Comparison of ENCODE assay signal across 11 cellular contexts in genomic region chr17:65047939-65048338, GRCh38. TPM values are rescaled to one million over a fixed set of nuclear protein-coding genes. Genes with fewer than 3 reads are reported as not detected.
DNase-seq lines count a peak whose midpoint lies in the region; ATAC-seq and TF ChIP-seq lines count a peak whose summit lies in the region.
"Had no signal": no experiment of that assay in that cellular context is flagged by ENCODE, and none has a peak within 500 bp of the region (broad histone marks: within the 10 kb centered on the region; RNA-seq: fewer than 3 reads in every experiment).

No MANE protein-coding gene starts in this region.

- H3K27me3 Mint-ChIP-seq in T-cell, result no peaks in the 10 kb centered on the region
- H3K27me3 Mint-ChIP-seq: progenitor cell of endocrine pancreas had no signal

- TF ChIP-seq POLR2A in ovary (IDR thresholded peaks at IDR 0.05), result no peak

- H3K27ac ChIP-seq in hepatocyte (peak overlapping the region; percentile 48), ovary (peak overlapping the region in 1 of 2 donors; percentile 40)

- intact Hi-C loops in ovary (cut with DNase I), result no loop called here

- CTCF ChIA-PET in T-cell (lab: Charles Lee), result interaction anchor here in 1 of 2 donors (0.6 kb wide), 1 partner anchor 1673 kb away, joined by 6 read pairs; no protein-coding TSS in a partner anchor

- 85% methylated on average over 2 of the region's 2 CpGs for WGBS in hepatocyte (ENCODE audit: low lambda C conversion rate, missing lambda C conversion rate)
- 37 to 45% (median 45%) methylated on average over 2 of the region's 2 CpGs for WGBS in ovary, 3 donors

- TF ChIP-seq CTCF in hepatocyte (IDR thresholded peaks at IDR 0.05; ENCODE audit: poor library complexity) (no peak), ovary (IDR thresholded peaks at IDR 0.05) (no peak)

- POLR2A ChIA-PET in T-cell (lab: Charles Lee), result interaction anchor here in 1 of 2 donors (1.2 kb wide), 1 partner anchor 19 kb away, joined by 3 read pairs; no protein-coding TSS in a partner anchor

- peaks cover 99% of the 10 kb centered on the region for H3K79me2 ChIP-seq in hepatocyte

- no peaks in the 10 kb centered on the region for H3K9me3 ChIP-seq in hepatocyte (ENCODE audit: low read depth)
- no peaks in the 10 kb centered on the region for H3K9me3 ChIP-seq in ovary

- in situ Hi-C loops in KBM-7 (cut with MboI; ENCODE audit: low pct_unique_long_range_greater_than_20kb, low sequenced_read_pairs), result no loop called here

- peak overlapping the region; percentile 70 to 72 for H3K27ac Mint-ChIP-seq in T-cell
- H3K27ac Mint-ChIP-seq in stimulated activated effector memory CD8-positive, alpha-beta T cell treated with anti-CD3 and anti-CD28 coated beads, Interleukin-12 subunit alpha, Interleukin-12 subunit beta, amount 100 ng/mL, for 72 hours, result peak overlapping the region; percentile 67
- H3K27ac Mint-ChIP-seq: progenitor cell of endocrine pancreas had no signal

- H3K36me3 ChIP-seq in hepatocyte (replicated peaks; ENCODE audit: insufficient read depth, low read depth) (no peaks in the 10 kb centered on the region), ovary (no peaks in the 10 kb centered on the region)

- H3K4me1 ChIP-seq in hepatocyte (ENCODE audit: insufficient read depth) (no peaks in the 10 kb centered on the region), ovary (ENCODE audit: insufficient read depth) (peaks cover 13% of the 10 kb centered on the region)

- H3K9me3 Mint-ChIP-seq in T-cell, result no peaks in the 10 kb centered on the region
- H3K9me3 Mint-ChIP-seq in stimulated activated effector memory CD8-positive, alpha-beta T cell treated with anti-CD3 and anti-CD28 coated beads, Interleukin-12 subunit alpha, Interleukin-12 subunit beta, amount 100 ng/mL, for 72 hours, result no peaks in the 10 kb centered on the region

- peak overlapping the region; percentile 8 to 49 (median 27) for H3K4me3 Mint-ChIP-seq in T-cell
- H3K4me3 Mint-ChIP-seq in stimulated activated effector memory CD8-positive, alpha-beta T cell treated with anti-CD3 and anti-CD28 coated beads, Interleukin-12 subunit alpha, Interleukin-12 subunit beta, amount 100 ng/mL, for 72 hours, result peak overlapping the region; percentile 31

- TF ChIP-seq EP300 in ovary (IDR thresholded peaks at IDR 0.05), result no peak

- H4K20me1 ChIP-seq in hepatocyte (ENCODE audit: insufficient read depth, poor library complexity, severe bottlenecking), result peaks cover 39% of the 10 kb centered on the region

- no peak overlapping the region for H2AFZ ChIP-seq in hepatocyte

- H3K36me3 Mint-ChIP-seq in T-cell, result peaks cover 58% of the 10 kb centered on the region
- H3K36me3 Mint-ChIP-seq in stimulated activated effector memory CD8-positive, alpha-beta T cell treated with anti-CD3 and anti-CD28 coated beads, Interleukin-12 subunit alpha, Interleukin-12 subunit beta, amount 100 ng/mL, for 72 hours, result peaks cover 100% of the 10 kb centered on the region

- H3K4me3 ChIP-seq in hepatocyte, result no peak overlapping the region
- no peak overlapping the region for H3K4me3 ChIP-seq in ovary

- peak in 1 of 4 experiments; percentile 43 for ATAC-seq in T-cell (replicated peaks in 1 of 4)
- ATAC-seq in stimulated activated effector memory CD8-positive, alpha-beta T cell treated with anti-CD3 and anti-CD28 coated beads, Interleukin-12 subunit alpha, Interleukin-12 subunit beta, amount 100 ng/mL, for 72 hours, result no peak
- ATAC-seq: HCT116 had no signal

- no peaks in the 10 kb centered on the region for H3K9me2 ChIP-seq in hepatocyte (replicated peaks; ENCODE audit: insufficient read depth)

- no peak overlapping the region for H3K4me2 ChIP-seq in hepatocyte

- peaks cover 69 to 86% (median 82%) of the 10 kb centered on the region in 3 donors for H3K4me1 Mint-ChIP-seq in T-cell
- peaks cover 57% of the 10 kb centered on the region for H3K4me1 Mint-ChIP-seq in stimulated activated effector memory CD8-positive, alpha-beta T cell treated with anti-CD3 and anti-CD28 coated beads, Interleukin-12 subunit alpha, Interleukin-12 subunit beta, amount 100 ng/mL, for 72 hours

- no peaks in the 10 kb centered on the region for H3K27me3 ChIP-seq in hepatocyte
- no peaks in the 10 kb centered on the region for H3K27me3 ChIP-seq in ovary

- DNase-seq in KBM-7 (peak; percentile 47), T-cell (no peak), hepatocyte (ENCODE audit: low spot score) (no peak), ovary (no peak), NCI-H128 (lab: John Stamatoyannopoulos, UW; ENCODE audit: unreplicated experiment) (no peak), NCI-H345 (lab: John Stamatoyannopoulos, UW) (no peak), NCI-H2171 treated with DMSO at 0.1 percent for 48 hours (lab: John Stamatoyannopoulos, UW) (no peak)
- DNase-seq in stimulated activated effector memory CD8-positive, alpha-beta T cell treated with anti-CD3 and anti-CD28 coated beads, Interleukin-12 subunit alpha, Interleukin-12 subunit beta, amount 100 ng/mL, for 72 hours (ENCODE audit: low spot score in 2 of 2), result no peak
- DNase-seq: stimulated activated naive CD4-positive, alpha-beta T cell had no signal

RNA-seq across cellular contexts. Expression of gene GNA13, which starts 8.6 kb away (rescaled TPM):
- total RNA-seq in T-cell, result 100 to 1,000 TPM in 1 of 5 donors, 10 to 100 TPM in 4; 77.3 to 109 (median 89.3) TPM
- 67.6 and 69.5 TPM in 2 replicates for total RNA-seq in hepatocyte
- 13.1 and 17.8 TPM in 2 replicates for polyA plus RNA-seq in hepatocyte
- total RNA-seq in ovary, result 10 to 100 TPM; 39.9 to 48.8 (median 45.7) TPM
- 10 to 100 TPM; 20.9 to 30.1 TPM for polyA plus RNA-seq in ovary
